1 cellular context compared by ENCODE assay signal in the genomic region with DNA sequence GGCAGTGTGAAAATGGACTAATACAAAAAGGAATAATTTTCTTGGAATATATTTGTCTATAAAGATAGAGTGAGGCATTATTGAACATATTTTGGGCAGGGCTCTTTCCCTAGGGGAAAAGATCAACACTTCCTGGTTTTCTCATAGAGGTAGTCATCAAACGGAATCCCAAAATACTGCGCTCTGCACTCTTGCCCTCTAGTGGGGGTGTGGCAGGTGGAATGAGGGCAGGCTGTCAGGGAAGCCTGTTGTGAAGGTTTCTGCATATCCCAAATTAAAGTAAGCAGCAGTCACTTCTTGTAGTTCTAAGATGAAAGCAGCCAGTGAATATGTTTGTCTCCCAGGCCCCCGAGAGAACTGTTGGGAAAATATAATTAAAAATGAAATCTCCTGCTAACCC.
TF ChIP-seq lines count a peak whose summit lies in the region.

No MANE protein-coding gene starts in this region.

TF ChIP-seq in GM23338, 12 proteins besides CTCF, POLR2A, EP300 and RAD21 (continued from another document):
- TF ChIP-seq ZNF462 (CRISPR knock-in tag; IDR thresholded peaks at IDR 0.05) (no peak), STAT1 (IDR thresholded peaks at IDR 0.05; ENCODE audit: unreplicated experiment) (no peak), JUNB (IDR thresholded peaks at IDR 0.05; ENCODE audit: unreplicated experiment) (no peak)
